12 cellular contexts compared by ENCODE assay signal in the genomic region with DNA sequence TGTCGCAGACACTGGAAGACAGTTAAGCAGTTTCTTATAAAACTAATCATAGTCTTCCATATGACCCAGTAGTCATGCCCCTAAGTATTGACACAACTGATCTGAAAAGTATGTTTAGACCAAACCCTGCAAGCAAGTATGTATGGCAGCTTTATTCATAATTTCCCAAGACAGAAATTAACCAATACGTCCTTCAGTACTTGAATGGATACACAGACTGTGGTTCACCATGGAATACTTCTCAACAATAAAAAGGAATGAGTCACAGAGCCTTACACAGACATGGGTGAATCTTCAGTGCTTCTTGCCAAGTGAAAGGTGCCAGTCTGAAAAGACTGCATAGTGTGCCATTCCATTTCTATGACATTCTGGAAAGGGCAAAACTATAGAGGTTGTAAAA. TPM values are rescaled to one million over a fixed set of nuclear protein-coding genes. Genes with fewer than 3 reads are reported as not detected.
DNase-seq lines count a peak whose midpoint lies in the region; ATAC-seq and TF ChIP-seq lines count a peak whose summit lies in the region.
"Had no signal": no experiment of that assay in that cellular context is flagged by ENCODE, and none has a peak within 500 bp of the region (broad histone marks: within the 10 kb centered on the region; RNA-seq: fewer than 3 reads in every experiment).

No MANE protein-coding gene starts in this region.

- whole genome bisulfite sequencing in esophagus squamous epithelium, 2 donors: 68 to 85% methylated on average over 2 of the region's 2 CpGs

- DNase-seq in COLO829 (ENCODE audit: low spot score) (peak; percentile 68), HCT116 (ENCODE audit: low read depth, low spot score) (no peak), left colon (no peak), esophagus squamous epithelium (lab: John Stamatoyannopoulos, UW) (no peak), GDM1 (lab: John Stamatoyannopoulos, UW) (no peak), WERI-Rb-1 (no peak), ecto neural progenitor cell (ENCODE audit: low spot score) (no peak)
- no peak for DNase-seq in activated naive CD8-positive, alpha-beta T cell treated with anti-CD3 and anti-CD28 coated beads, Interleukin-2, amount 50 U/mL, for 24 hours
- DNase-seq: MM.1S, naive B cell, sigmoid colon had no signal

- intact Hi-C loops in HCT116 (cut with micrococcal nuclease): no loop called here
- intact Hi-C loops in left colon (cut with DNase I, micrococcal nuclease): no loop called here
- intact Hi-C loops in esophagus squamous epithelium (cut with DNase I): no loop called here

- no peak overlapping the region for H3K27ac ChIP-seq in HCT116 (ENCODE audit: low read depth, low read length)
- no peak overlapping the region for H3K27ac ChIP-seq in esophagus squamous epithelium
- H3K27ac ChIP-seq in WERI-Rb-1: no peak overlapping the region
- H3K27ac ChIP-seq: sigmoid colon, thoracic aorta had no signal

- no peaks in the 10 kb centered on the region for H3K27me3 ChIP-seq in HCT116 (ENCODE audit: insufficient read depth, low read length)
- H3K27me3 ChIP-seq in esophagus squamous epithelium: no peaks in the 10 kb centered on the region
- H3K27me3 ChIP-seq in WERI-Rb-1 (ENCODE audit: insufficient read depth, low read depth, severe bottlenecking): no peaks in the 10 kb centered on the region
- H3K27me3 ChIP-seq: sigmoid colon had no signal

- H3K36me3 ChIP-seq in HCT116 (ENCODE audit: control insufficient read depth in 1 of 2, insufficient read depth in 2 of 2, low read length in 2 of 2) (no peaks in the 10 kb centered on the region), esophagus squamous epithelium (no peaks in the 10 kb centered on the region), WERI-Rb-1 (no peaks in the 10 kb centered on the region)
- H3K36me3 ChIP-seq: sigmoid colon, thoracic aorta had no signal

- peaks cover 31% of the 10 kb centered on the region for H3K27me3 Mint-ChIP-seq in activated naive CD8-positive, alpha-beta T cell treated with anti-CD3 and anti-CD28 coated beads, Interleukin-2, amount 50 U/mL, for 24 hours

- H3K9me3 ChIP-seq in HCT116 (ENCODE audit: control insufficient read depth in 1 of 2, insufficient read depth in 1 of 2, low read depth in 1 of 2, low read length in 2 of 2) (no peaks in the 10 kb centered on the region), esophagus squamous epithelium (no peaks in the 10 kb centered on the region), WERI-Rb-1 (ENCODE audit: severe bottlenecking) (no peaks in the 10 kb centered on the region)
- H3K9me3 ChIP-seq: sigmoid colon, thoracic aorta had no signal

- RAD21 ChIA-PET in HCT116 (lab: Charles Lee; ENCODE audit: low non-redundant PET in 1 of 2, low total read pairs in 2 of 2, uncharacterized antibody in 2 of 2, unreplicated experiment in 2 of 2): no interaction called here

- TF ChIP-seq POLR2A in HCT116 (IDR thresholded peaks at IDR 0.05; ENCODE audit: borderline replicate concordance, extremely low read depth, insufficient read depth, insufficient read length) (no peak), esophagus squamous epithelium (IDR thresholded peaks at IDR 0.05) (no peak)

- no TSS peak for BruUV-seq in HCT116 (replicated peaks; lab: Mats Ljungman, UMichigan)

- TF ChIP-seq CTCF in HCT116 (IDR thresholded peaks at IDR 0.05 in 2 of 3, conservative IDR thresholded peaks at IDR 0.05 in 1 of 3; ENCODE audit: borderline replicate concordance in 1 of 3, insufficient read depth in 1 of 3, low read depth in 2 of 3, low read length in 2 of 3) (no peak), esophagus squamous epithelium (IDR thresholded peaks at IDR 0.05) (no peak), WERI-Rb-1 (IDR thresholded peaks at IDR 0.05; ENCODE audit: low read depth, low read length) (no peak)

- POLR2A ChIA-PET in HCT116 (lab: Charles Lee): no interaction called here

- H3K4me1 ChIP-seq in HCT116 (ENCODE audit: control insufficient read depth in 1 of 2, insufficient read depth in 2 of 2, low read length in 2 of 2): peaks cover 11 to 26% of the 10 kb centered on the region in 2 experiments
- peaks cover 0 to 20% (median 4%) of the 10 kb centered on the region in 3 donors for H3K4me1 ChIP-seq in esophagus squamous epithelium

- peaks cover 10% of the 10 kb centered on the region for H3K4me1 Mint-ChIP-seq in activated naive CD8-positive, alpha-beta T cell treated with anti-CD3 and anti-CD28 coated beads, Interleukin-2, amount 50 U/mL, for 24 hours
- H3K4me1 Mint-ChIP-seq: naive B cell had no signal

- H3K79me2 ChIP-seq in HCT116 (ENCODE audit: insufficient read depth, low read length): no peaks in the 10 kb centered on the region

- no peaks in the 10 kb centered on the region for H3K9me2 ChIP-seq in HCT116 (ENCODE audit: insufficient read depth)

- no peaks in the 10 kb centered on the region for H3K9me3 Mint-ChIP-seq in activated naive CD8-positive, alpha-beta T cell treated with anti-CD3 and anti-CD28 coated beads, Interleukin-2, amount 50 U/mL, for 24 hours
- H3K9me3 Mint-ChIP-seq: naive B cell had no signal

- CTCF ChIA-PET in HCT116 (lab: Charles Lee): no interaction called here

- H3K36me3 Mint-ChIP-seq in activated naive CD8-positive, alpha-beta T cell treated with anti-CD3 and anti-CD28 coated beads, Interleukin-2, amount 50 U/mL, for 24 hours (ENCODE audit: low read depth): no peaks in the 10 kb centered on the region
- H3K36me3 Mint-ChIP-seq: naive B cell had no signal

- no peak overlapping the region for H3K9ac ChIP-seq in HCT116 (ENCODE audit: low read length)

- H4K20me1 ChIP-seq in HCT116 (ENCODE audit: insufficient read depth): no peaks in the 10 kb centered on the region

- peak overlapping the region; percentile 66 for H3K27ac Mint-ChIP-seq in activated naive CD8-positive, alpha-beta T cell treated with anti-CD3 and anti-CD28 coated beads, Interleukin-2, amount 50 U/mL, for 24 hours

- TF ChIP-seq RAD21 in HCT116 (IDR thresholded peaks at IDR 0.05; ENCODE audit: low read depth): no peak

- H3K4me2 ChIP-seq in HCT116 (ENCODE audit: low read length): no peak overlapping the region

- peak; percentile 50; the same call in 1 of the 2 replicates for ATAC-seq in HCT116
- peak; percentile 78 for ATAC-seq in activated naive CD8-positive, alpha-beta T cell treated with anti-CD3 and anti-CD28 coated beads, Interleukin-2, amount 50 U/mL, for 24 hours
- ATAC-seq in left colon: peak; percentile 73

- no peak overlapping the region for H2AFZ ChIP-seq in HCT116 (ENCODE audit: low read depth, low read length, poor library complexity, severe bottlenecking)

- H3K4me3 ChIP-seq in HCT116 (replicated peaks in 1 of 2; ENCODE audit: low read depth in 1 of 2, low read length in 2 of 2) (no peak overlapping the region), esophagus squamous epithelium (no peak overlapping the region), WERI-Rb-1 (ENCODE audit: low read depth, low read length) (no peak overlapping the region)
- H3K4me3 ChIP-seq: sigmoid colon, thoracic aorta had no signal

- no peak overlapping the region for H3K4me3 Mint-ChIP-seq in activated naive CD8-positive, alpha-beta T cell treated with anti-CD3 and anti-CD28 coated beads, Interleukin-2, amount 50 U/mL, for 24 hours
- H3K4me3 Mint-ChIP-seq: naive B cell had no signal

TF ChIP-seq in HCT116, 20 proteins besides CTCF, POLR2A, EP300 and RAD21:
- TF ChIP-seq FOSL1 (IDR thresholded peaks at IDR 0.05; ENCODE audit: low read depth) (peak; percentile 24; the same call in 1 of the 2 replicates), SP1 (IDR thresholded peaks at IDR 0.05; ENCODE audit: low read depth) (peak; percentile 11; the same call in 1 of the 2 replicates), POLR2AphosphoS5 (IDR thresholded peaks at IDR 0.05; ENCODE audit: low read depth, low read length) (no peak), JUND (IDR thresholded peaks at IDR 0.05) (peak; percentile 25; the same call in 1 of the 2 replicates)
TF ChIP-seq in HCT116: peak in this region for 3.

RNA-seq across cellular contexts. Expression of a gene that starts 50.2 kb away (rescaled TPM):
- 5.0 TPM for total RNA-seq in HCT116 (2021; ENCODE audit: unreplicated experiment)
- 4.9 and 5.3 TPM in 2 replicates for polyA plus RNA-seq in HCT116 (2012)
- total RNA-seq in left colon: 1 to 10 TPM; 4.8 to 5.7 TPM
- 10 to 100 TPM in 1 of 4 donors, 1 to 10 TPM in 2, not detected in 1; 1.7 to 23.1 (median 2.8) TPM for total RNA-seq in esophagus squamous epithelium
